8 cellular contexts compared by ENCODE assay signal in the genomic region with DNA sequence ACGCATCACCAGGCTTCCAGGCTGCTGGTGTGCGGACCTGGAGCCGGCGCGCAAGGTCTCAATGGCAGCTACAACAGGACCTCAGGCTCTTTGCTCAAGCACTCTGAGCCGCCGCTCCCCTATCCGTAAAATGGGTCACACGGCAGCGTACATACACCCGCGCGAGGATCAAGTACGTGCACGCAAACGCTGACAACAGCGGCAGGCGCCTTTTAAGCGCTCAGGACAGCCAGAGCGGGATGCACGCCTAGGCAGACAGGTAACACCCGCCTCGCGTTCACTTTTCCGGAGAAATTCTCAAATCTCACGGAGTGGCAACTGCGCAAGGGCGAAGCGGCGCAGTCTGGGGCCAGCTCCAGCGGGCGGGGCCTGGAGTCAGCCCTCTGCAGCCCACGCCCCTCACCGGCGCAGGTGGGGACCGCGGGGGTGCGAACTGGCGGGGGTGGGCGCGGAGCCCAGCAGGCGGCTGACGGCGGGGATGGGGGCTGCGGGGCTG. TPM values are rescaled to one million over a fixed set of nuclear protein-coding genes. Genes with fewer than 3 reads are reported as not detected.
DNase-seq lines count a peak whose midpoint lies in the region; ATAC-seq and TF ChIP-seq lines count a peak whose summit lies in the region.

No MANE protein-coding gene starts in this region.

- 13% methylated on average over 1 of the region's 45 CpGs; no CpG with 5 or more reads in 1 of the 2 donors for WGBS in gastroesophageal sphincter (ENCODE audit: low coverage in 1 of 2), 2 donors

- TF ChIP-seq EP300 in gastroesophageal sphincter (IDR thresholded peaks at IDR 0.05) = no peak

- peak; percentile 90 for DNase-seq in RPMI8226
- peak; percentile 74 for DNase-seq in activated effector memory CD4-positive, alpha-beta T cell treated with Interleukin-2 at 50 U/mL for 16 hours
- no peak for DNase-seq in osteocyte (ENCODE audit: extremely low spot score, unreplicated experiment)
- no peak for DNase-seq in thoracic aorta (ENCODE audit: low spot score)

- no peaks in the 10 kb centered on the region for H3K9me3 Mint-ChIP-seq in osteocyte (ENCODE audit: unreplicated experiment)

- H3K36me3 ChIP-seq in gastroesophageal sphincter (no peaks in the 10 kb centered on the region), thoracic aorta (no peaks in the 10 kb centered on the region)

- peak; percentile 73 for ATAC-seq in GM19438 (IDR thresholded peaks at IDR 0.05; ENCODE audit: low read depth, unreplicated experiment)
- peak; percentile 39 for ATAC-seq in HG03469 (IDR thresholded peaks at IDR 0.05; ENCODE audit: unreplicated experiment)
- peak; percentile 81 for ATAC-seq in gastroesophageal sphincter
- ATAC-seq in thoracic aorta (ENCODE audit: insufficient number of reproducible peaks, low FRiP score, low read depth) = no peak

- H3K27me3 ChIP-seq in gastroesophageal sphincter (no peaks in the 10 kb centered on the region), thoracic aorta (replicated peaks; ENCODE audit: insufficient read depth) (no peaks in the 10 kb centered on the region)

- H3K27ac Mint-ChIP-seq in osteocyte (ENCODE audit: unreplicated experiment) = peak overlapping the region; percentile 88

- H3K4me1 Mint-ChIP-seq in osteocyte (ENCODE audit: unreplicated experiment) = peaks cover 32% of the 10 kb centered on the region

- no peak for TF ChIP-seq POLR2A in gastroesophageal sphincter (IDR thresholded peaks at IDR 0.05)

- peaks cover 0 to 41% (median 4%) of the 10 kb centered on the region in 3 donors for H3K4me1 ChIP-seq in gastroesophageal sphincter
- peaks cover 11 to 18% of the 10 kb centered on the region in 2 donors for H3K4me1 ChIP-seq in thoracic aorta (ENCODE audit: control insufficient read depth in 1 of 2, low read depth in 2 of 2)

- H3K36me3 Mint-ChIP-seq in osteocyte (ENCODE audit: unreplicated experiment) = no peaks in the 10 kb centered on the region

- H3K27me3 Mint-ChIP-seq in osteocyte (ENCODE audit: unreplicated experiment) = no peaks in the 10 kb centered on the region

- H3K9me3 ChIP-seq in gastroesophageal sphincter = no peaks in the 10 kb centered on the region
- H3K9me3 ChIP-seq in thoracic aorta = no peaks in the 10 kb centered on the region

- TF ChIP-seq CTCF in C4-2B (conservative IDR thresholded peaks at IDR 0.05) = no peak
- TF ChIP-seq CTCF in gastroesophageal sphincter (IDR thresholded peaks at IDR 0.05) = no peak
- TF ChIP-seq CTCF in osteocyte (IDR thresholded peaks at IDR 0.05) = no peak
- no peak for TF ChIP-seq CTCF in thoracic aorta (IDR thresholded peaks at IDR 0.05)

- H3K4me3 ChIP-seq in gastroesophageal sphincter = peak overlapping the region; percentile 67 to 87
- H3K4me3 ChIP-seq in thoracic aorta = peak overlapping the region; percentile 78

- H3K4me3 Mint-ChIP-seq in osteocyte (ENCODE audit: unreplicated experiment) = peak overlapping the region; percentile 93

- H3K27ac ChIP-seq in C4-2B (peak overlapping the region; percentile 68), gastroesophageal sphincter (peak overlapping the region; percentile 54 to 94 (median 88)), thoracic aorta (peak overlapping the region in 1 of 2 donors; percentile 22)

RNA-seq across cellular contexts. Expression of gene EXOC2, which starts 0.5 kb away (rescaled TPM):
- total RNA-seq in gastroesophageal sphincter (10 to 100 TPM; 17.8 to 39.2 (median 25.8) TPM), osteocyte (29.9 and 30.1 TPM in 2 replicates), thoracic aorta (10 to 100 TPM; 17.2 to 24.1 TPM)

RNA-seq across cellular contexts. Expression of gene HUS1B, which starts 35.5 kb away (rescaled TPM):
- total RNA-seq in gastroesophageal sphincter (1 to 10 TPM in 2 of 4 donors, under 1 TPM in 1, not detected in 1; 0.77 to 2.3 (median 2.0) TPM), osteocyte (1.3 and 1.8 TPM in 2 replicates), thoracic aorta (1 to 10 TPM in 1 of 2 donors, under 1 TPM in 1; 0.71 to 2.6 TPM)

Comparison
In these comparisons a context has a peak if more than half of its experiments do, and no peak if none do; other contexts are left out.
1. DNase-seq: peak in RPMI8226 (single experiment) and activated effector memory CD4-positive, alpha-beta T cell treated with Interleukin-2 at 50 U/mL for 16 hours (single experiment); none in osteocyte (single experiment) and thoracic aorta (single experiment).